ENCODE assay signal across 19 cellular contexts in the genomic region with DNA sequence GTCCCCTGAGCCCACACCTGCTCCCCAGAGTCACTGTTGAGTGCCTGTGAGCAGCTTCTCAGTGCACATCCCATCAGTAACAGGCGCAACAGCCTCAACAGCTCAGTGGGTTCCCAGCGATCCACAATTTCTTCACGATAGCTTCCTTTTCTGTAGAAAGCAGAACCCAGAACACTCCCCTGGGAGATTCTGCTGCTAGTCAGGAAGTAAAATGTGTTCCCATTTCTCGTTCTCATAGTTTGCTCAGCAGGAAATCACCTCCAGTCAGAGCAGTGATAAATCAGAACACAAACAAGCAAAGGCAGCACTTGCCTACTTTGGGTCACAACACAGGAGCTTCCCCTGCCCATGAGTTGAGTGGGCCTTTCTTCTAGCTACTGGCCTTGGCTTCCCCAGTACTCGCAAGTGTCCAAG. TPM values are rescaled to one million over a fixed set of nuclear protein-coding genes. Genes with fewer than 3 reads are reported as not detected.
DNase-seq lines count a peak whose midpoint lies in the region; ATAC-seq and TF ChIP-seq lines count a peak whose summit lies in the region.
"Had no signal": no experiment of that assay in that cellular context is flagged by ENCODE, and none has a peak within 500 bp of the region (broad histone marks: within the 10 kb centered on the region; RNA-seq: fewer than 3 reads in every experiment).

No MANE protein-coding gene starts in this region.

- ATAC-seq in left lobe of liver (peak; percentile 21), GM18517 (IDR thresholded peaks at IDR 0.05; ENCODE audit: unreplicated experiment) (no peak)
- ATAC-seq: K562, SK-N-SH treated with all-trans-retinoic acid at 6 μM for 48 hours had no signal

- H4K20me1 ChIP-seq in BLaER1 treated with 17β-estradiol and CSF1 and Interleukin-3, amounts not matched to agents 10 nM and 100 nM, result peaks cover 12 to 48% (median 24%) of the 10 kb centered on the region in 11 experiments; a peak in 17 of 22 replicates
- H4K20me1 ChIP-seq in DOHH2 (ENCODE audit: control insufficient read depth, insufficient read depth, low read depth, low read length), result no peaks in the 10 kb centered on the region
- no peaks in the 10 kb centered on the region for H4K20me1 ChIP-seq in OCI-LY3 (ENCODE audit: insufficient read depth, low read length)

- H3K4me1 ChIP-seq in BLaER1 treated with 17β-estradiol and CSF1 and Interleukin-3, amounts not matched to agents 10 nM and 100 nM, result peaks cover 31 to 82% (median 63%) of the 10 kb centered on the region in 10 experiments
- peaks cover 26% of the 10 kb centered on the region for H3K4me1 ChIP-seq in DOHH2 (ENCODE audit: control insufficient read depth, low read length)
- H3K4me1 ChIP-seq in OCI-LY3 (ENCODE audit: low read length), result 0 out of 2 replicates have a peak, but pooled peaks cover 2% of the 10 kb centered on the region
- H3K4me1 ChIP-seq: colonic mucosa, esophagus muscularis mucosa, prostate gland had no signal

- TF ChIP-seq CTCF in DOHH2 (IDR thresholded peaks at IDR 0.05; ENCODE audit: low read depth, low read length, poor library complexity, severe bottlenecking), result no peak
- TF ChIP-seq CTCF in OCI-LY3 (IDR thresholded peaks at IDR 0.05; ENCODE audit: low read depth, low read length), result no peak

- H2AFZ ChIP-seq in OCI-LY3 (ENCODE audit: low read depth, low read length), result no peak overlapping the region

- H3K79me2 ChIP-seq in DOHH2 (ENCODE audit: control insufficient read depth, low read length) (no peaks in the 10 kb centered on the region), OCI-LY3 (ENCODE audit: low read length) (no peaks in the 10 kb centered on the region)

- DNase-seq in left lobe of liver (ENCODE audit: low spot score) (no peak), SHP77 treated with DMSO at 0.1 percent for 48 hours (lab: John Stamatoyannopoulos, UW) (no peak), H4 (ENCODE audit: low spot score) (no peak)
- DNase-seq: activated T-cell treated with anti-CD3 and anti-CD28 coated beads for 4 hours, anterior cingulate cortex, colonic mucosa, NCI-H1436 treated with DMSO at 0.1 percent for 48 hours, NCI-H446 treated with DMSO at 0.1 percent for 48 hours had no signal

- H3K27ac ChIP-seq in BLaER1 treated with 17β-estradiol and CSF1 and Interleukin-3, amounts not matched to agents 10 nM and 100 nM, result peak overlapping the region; percentile 45 to 84 (median 76); a peak in 20 of 22 replicates
- H3K27ac ChIP-seq in DOHH2 (ENCODE audit: low read depth, low read length), result peak overlapping the region; percentile 14
- H3K27ac ChIP-seq in OCI-LY3 (ENCODE audit: low read length), result peak overlapping the region; percentile 21; the same call in 1 of the 2 replicates
- H3K27ac ChIP-seq: C4-2B, colonic mucosa, esophagus muscularis mucosa, prostate gland, thoracic aorta, VCaP had no signal

- peak overlapping the region in 6 of 10 experiments; percentile 3 to 50 (median 18); a peak in 4 of 20 replicates for H3K4me3 ChIP-seq in BLaER1 treated with 17β-estradiol and CSF1 and Interleukin-3, amounts not matched to agents 10 nM and 100 nM
- H3K4me3 ChIP-seq in DOHH2 (ENCODE audit: low read length) (peak overlapping the region; percentile 30), OCI-LY3 (ENCODE audit: low read length) (no peak overlapping the region)
- H3K4me3 ChIP-seq: colonic mucosa, esophagus muscularis mucosa, K562, prostate gland, thoracic aorta had no signal

- peak overlapping the region; percentile 71 to 96 (median 83) for H3K4me2 ChIP-seq in BLaER1 treated with 17β-estradiol and CSF1 and Interleukin-3, amounts not matched to agents 10 nM and 100 nM
- peak overlapping the region; percentile 62 for H3K4me2 ChIP-seq in DOHH2 (ENCODE audit: low read length)
- no peak overlapping the region for H3K4me2 ChIP-seq in OCI-LY3 (ENCODE audit: low read length)

- H3K9me2 ChIP-seq in DOHH2 (replicated peaks; ENCODE audit: control insufficient read depth, low read length), result no peaks in the 10 kb centered on the region

- 0 out of 2 replicates have a peak, but pooled peaks cover 2% of the 10 kb centered on the region for H3F3A ChIP-seq in DOHH2 (ENCODE audit: control insufficient read depth, insufficient read depth)

- peaks cover 0 to 16% (median 4%) of the 10 kb centered on the region in 11 experiments; a peak in 7 of 22 replicates for H3K9me3 ChIP-seq in BLaER1 treated with 17β-estradiol and CSF1 and Interleukin-3, amounts not matched to agents 10 nM and 100 nM (replicated peaks in 1 of 11)
- H3K9me3 ChIP-seq in DOHH2 (ENCODE audit: control insufficient read depth, insufficient read depth, low read length) (no peaks in the 10 kb centered on the region), OCI-LY3 (ENCODE audit: insufficient read depth, low read length) (no peaks in the 10 kb centered on the region)
- H3K9me3 ChIP-seq: colonic mucosa, prostate gland had no signal

- peaks cover 78 to 89% (median 85%) of the 10 kb centered on the region in 11 experiments for H3K36me3 ChIP-seq in BLaER1 treated with 17β-estradiol and CSF1 and Interleukin-3, amounts not matched to agents 10 nM and 100 nM
- H3K36me3 ChIP-seq in DOHH2 (ENCODE audit: control insufficient read depth, low read length), result peaks cover 28% of the 10 kb centered on the region
- peaks cover 44% of the 10 kb centered on the region for H3K36me3 ChIP-seq in OCI-LY3 (replicated peaks; ENCODE audit: low read depth, low read length)
- H3K36me3 ChIP-seq: colonic mucosa, prostate gland, thoracic aorta had no signal

- H3K9ac ChIP-seq in BLaER1 treated with 17β-estradiol and CSF1 and Interleukin-3, amounts not matched to agents 10 nM and 100 nM, result peak overlapping the region in 9 of 11 experiments; percentile 4 to 67 (median 55); a peak in 11 of 22 replicates
- no peak overlapping the region for H3K9ac ChIP-seq in OCI-LY3 (ENCODE audit: low read length)

- H3K27me3 ChIP-seq in BLaER1 treated with 17β-estradiol and CSF1 and Interleukin-3, amounts not matched to agents 10 nM and 100 nM, result no peaks in the 10 kb centered on the region
- H3K27me3 ChIP-seq in DOHH2 (ENCODE audit: control insufficient read depth, low read length) (no peaks in the 10 kb centered on the region), OCI-LY3 (ENCODE audit: low read depth, low read length) (no peaks in the 10 kb centered on the region)
- H3K27me3 ChIP-seq: colonic mucosa, esophagus muscularis mucosa had no signal

RNA-seq across cellular contexts. Expression of gene ATG16L1, which starts 48.9 kb away (rescaled TPM):
- 19.2 TPM for total RNA-seq in left lobe of liver
- 26.6 and 30.6 TPM in 2 replicates for total RNA-seq in H4 (2014; rRNA removed; shearing (Covaris generic))

Comparison
In these comparisons a context has a peak if more than half of its experiments do, and no peak if none do; other contexts are left out.
1. H3K27ac ChIP-seq: peak in every context shown above with its lines; median percentile 76 in BLaER1 treated with 17β-estradiol and CSF1 and Interleukin-3, amounts not matched to agents 10 nM and 100 nM; 21 in OCI-LY3; 14 in DOHH2.